1 cellular context compared by ENCODE assay signal in genomic region chr6:25971187-25971811, GRCh38.
A peak's percentile ranks its signal among the peaks of the same experiment; 100 is the strongest.
TF ChIP-seq lines count a peak whose summit lies in the region.

No MANE protein-coding gene starts in this region.

TF ChIP-seq in K562, 482 proteins besides CTCF, POLR2A, EP300 and RAD21 (continued from another document and continues in another):
- TF ChIP-seq, protein P1, sequence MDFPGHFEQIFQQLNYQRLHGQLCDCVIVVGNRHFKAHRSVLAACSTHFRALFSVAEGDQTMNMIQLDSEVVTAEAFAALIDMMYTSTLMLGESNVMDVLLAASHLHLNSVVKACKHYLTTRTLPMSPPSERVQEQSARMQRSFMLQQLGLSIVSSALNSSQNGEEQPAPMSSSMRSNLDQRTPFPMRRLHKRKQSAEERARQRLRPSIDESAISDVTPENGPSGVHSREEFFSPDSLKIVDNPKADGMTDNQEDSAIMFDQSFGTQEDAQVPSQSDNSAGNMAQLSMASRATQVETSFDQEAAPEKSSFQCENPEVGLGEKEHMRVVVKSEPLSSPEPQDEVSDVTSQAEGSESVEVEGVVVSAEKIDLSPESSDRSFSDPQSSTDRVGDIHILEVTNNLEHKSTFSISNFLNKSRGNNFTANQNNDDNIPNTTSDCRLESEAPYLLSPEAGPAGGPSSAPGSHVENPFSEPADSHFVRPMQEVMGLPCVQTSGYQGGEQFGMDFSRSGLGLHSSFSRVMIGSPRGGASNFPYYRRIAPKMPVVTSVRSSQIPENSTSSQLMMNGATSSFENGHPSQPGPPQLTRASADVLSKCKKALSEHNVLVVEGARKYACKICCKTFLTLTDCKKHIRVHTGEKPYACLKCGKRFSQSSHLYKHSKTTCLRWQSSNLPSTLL (IDR thresholded peaks at IDR 0.05) = no peak
- TF ChIP-seq YBX1 (IDR thresholded peaks at IDR 0.05) = no peak
- no peak for TF ChIP-seq CBX1 (IDR thresholded peaks at IDR 0.05; ENCODE audit: low read depth)
- peak; percentile 64 for TF ChIP-seq NCOR1 (IDR thresholded peaks at IDR 0.05)
- TF ChIP-seq ZC3H11A (IDR thresholded peaks at IDR 0.05; ENCODE audit: low read depth, low read length) = no peak
- no peak for TF ChIP-seq SLC30A9 (CRISPR knock-in tag; IDR thresholded peaks at IDR 0.05)
- TF ChIP-seq TEAD4 (IDR thresholded peaks at IDR 0.05; ENCODE audit: low read length) = peak; percentile 89
- no peak for TF ChIP-seq TEAD4 (CRISPR knock-in tag; IDR thresholded peaks at IDR 0.05; ENCODE audit: borderline replicate concordance)
- no peak for TF ChIP-seq NR3C1 (CRISPR knock-in tag; IDR thresholded peaks at IDR 0.05)
- TF ChIP-seq ZNF407 (IDR thresholded peaks at IDR 0.05; ENCODE audit: low read depth) = no peak
- no peak for TF ChIP-seq CHD7 (IDR thresholded peaks at IDR 0.05; ENCODE audit: low read depth, low read length)
- TF ChIP-seq MEIS2 (IDR thresholded peaks at IDR 0.05; ENCODE audit: partially characterized antibody) = no peak
- TF ChIP-seq, protein P2, sequence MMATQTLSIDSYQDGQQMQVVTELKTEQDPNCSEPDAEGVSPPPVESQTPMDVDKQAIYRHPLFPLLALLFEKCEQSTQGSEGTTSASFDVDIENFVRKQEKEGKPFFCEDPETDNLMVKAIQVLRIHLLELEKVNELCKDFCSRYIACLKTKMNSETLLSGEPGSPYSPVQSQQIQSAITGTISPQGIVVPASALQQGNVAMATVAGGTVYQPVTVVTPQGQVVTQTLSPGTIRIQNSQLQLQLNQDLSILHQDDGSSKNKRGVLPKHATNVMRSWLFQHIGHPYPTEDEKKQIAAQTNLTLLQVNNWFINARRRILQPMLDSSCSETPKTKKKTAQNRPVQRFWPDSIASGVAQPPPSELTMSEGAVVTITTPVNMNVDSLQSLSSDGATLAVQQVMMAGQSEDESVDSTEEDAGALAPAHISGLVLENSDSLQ (IDR thresholded peaks at IDR 0.05) = no peak
- TF ChIP-seq, protein P3, sequence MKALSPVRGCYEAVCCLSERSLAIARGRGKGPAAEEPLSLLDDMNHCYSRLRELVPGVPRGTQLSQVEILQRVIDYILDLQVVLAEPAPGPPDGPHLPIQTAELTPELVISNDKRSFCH (CRISPR knock-in tag; IDR thresholded peaks at IDR 0.05) = no peak
- TF ChIP-seq, protein P3 (tag; IDR thresholded peaks at IDR 0.05) = peak; percentile 33; the same call in 1 of the 2 replicates
- TF ChIP-seq KAT7 (CRISPR knock-in tag; IDR thresholded peaks at IDR 0.05; ENCODE audit: borderline replicate concordance) = no peak
- TF ChIP-seq ZBTB11 (CRISPR knock-in tag; IDR thresholded peaks at IDR 0.05) = 0 out of 6 replicates have a peak, but pooled peaks of 1 of the 3 experiments have one; percentile 32
- no peak; the same call in 1 of the 2 replicates for TF ChIP-seq ELF1 (tag; IDR thresholded peaks at IDR 0.05)
- TF ChIP-seq SRSF3 (IDR thresholded peaks at IDR 0.05; ENCODE audit: insufficient read depth, low read length) = no peak
- TF ChIP-seq ZNF239 (CRISPR knock-in tag; IDR thresholded peaks at IDR 0.05) = no peak
- TF ChIP-seq BRD9 (IDR thresholded peaks at IDR 0.05; ENCODE audit: low read depth, partially characterized antibody) = peak; percentile 22
- TF ChIP-seq SNIP1 (IDR thresholded peaks at IDR 0.05; ENCODE audit: low read depth) = no peak
- peak; percentile 45; the same call in 1 of the 2 replicates for TF ChIP-seq TAL1 (IDR thresholded peaks at IDR 0.05)
- TF ChIP-seq, protein P4, sequence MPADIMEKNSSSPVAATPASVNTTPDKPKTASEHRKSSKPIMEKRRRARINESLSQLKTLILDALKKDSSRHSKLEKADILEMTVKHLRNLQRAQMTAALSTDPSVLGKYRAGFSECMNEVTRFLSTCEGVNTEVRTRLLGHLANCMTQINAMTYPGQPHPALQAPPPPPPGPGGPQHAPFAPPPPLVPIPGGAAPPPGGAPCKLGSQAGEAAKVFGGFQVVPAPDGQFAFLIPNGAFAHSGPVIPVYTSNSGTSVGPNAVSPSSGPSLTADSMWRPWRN (IDR thresholded peaks at IDR 0.05; ENCODE audit: low read depth) = 0 out of 2 replicates have a peak, but pooled peaks have one; percentile 24
